ENCODE assay signal across 8 cellular contexts in the genomic region with DNA sequence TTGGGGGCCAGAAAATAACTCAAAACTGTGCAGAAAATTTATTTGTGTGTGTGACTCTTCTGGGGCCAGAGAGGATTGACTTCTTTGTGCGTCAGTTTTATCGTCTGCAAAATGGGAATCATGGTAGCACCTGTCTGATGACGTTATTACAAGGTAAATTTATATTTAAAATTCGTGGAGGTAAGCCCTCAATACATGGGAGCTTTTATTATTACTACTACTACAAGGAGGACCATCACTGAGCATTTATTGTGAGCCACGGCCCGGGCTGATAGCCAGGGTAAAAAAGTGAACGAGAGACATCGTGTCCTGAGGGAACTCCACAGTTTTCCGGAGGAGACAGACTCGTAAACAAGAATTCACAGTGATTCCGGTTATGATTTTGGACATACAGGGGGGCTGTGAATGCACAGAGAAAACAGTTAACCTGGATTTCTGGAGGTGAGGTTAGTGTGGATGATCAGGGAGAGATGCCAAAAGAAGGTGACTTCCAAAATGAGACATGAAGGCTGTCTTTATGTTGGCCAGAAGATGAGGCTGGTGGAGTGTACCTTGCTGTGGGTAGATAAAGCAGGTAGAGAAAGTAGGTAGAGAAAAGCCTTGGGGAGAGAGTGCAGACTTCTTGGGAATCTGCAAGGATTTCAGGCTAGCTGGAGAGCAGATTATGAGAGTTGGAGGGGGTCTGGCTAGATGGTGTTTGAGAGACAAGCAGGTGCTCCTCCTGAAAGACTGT. TPM values are rescaled to one million over a fixed set of nuclear protein-coding genes. Genes with fewer than 3 reads are reported as not detected.
A peak's percentile ranks its signal among the peaks of the same experiment; 100 is the strongest.
DNase-seq lines count a peak whose midpoint lies in the region; ATAC-seq and TF ChIP-seq lines count a peak whose summit lies in the region.

No MANE protein-coding gene starts in this region.

- H3K36me3 ChIP-seq in body of pancreas (replicated peaks in 1 of 2; ENCODE audit: insufficient read depth in 1 of 2, low read depth in 2 of 2) (no peaks in the 10 kb centered on the region), tibial artery (no peaks in the 10 kb centered on the region)

- H3K4me3 ChIP-seq in body of pancreas, result peak overlapping the region; percentile 70 to 89
- peak overlapping the region; percentile 69 for H3K4me3 ChIP-seq in tibial artery

- H3K4me1 ChIP-seq in body of pancreas (peaks cover 14% of the 10 kb centered on the region), tibial artery (peaks cover 0 to 17% (median 9%) of the 10 kb centered on the region in 4 donors)

- H3K9me3 ChIP-seq in body of pancreas (no peaks in the 10 kb centered on the region), tibial artery (no peaks in the 10 kb centered on the region)

- peak; percentile 16 for ATAC-seq in body of pancreas
- peak; percentile 39 for ATAC-seq in left lobe of liver
- ATAC-seq in GM21381 (IDR thresholded peaks at IDR 0.05; ENCODE audit: unreplicated experiment), result no peak

- no peak for TF ChIP-seq POLR2A in body of pancreas (IDR thresholded peaks at IDR 0.05)

- intact Hi-C loops in body of pancreas (cut with DNase I) (loop anchor here (10.0 kb wide), 1 partner anchor 82 kb away; no protein-coding TSS in a partner anchor), tibial artery (cut with DNase I; ENCODE audit: low total_unique reads) (loop anchor here (5.0 kb wide), 2 partner anchors 60 to 80 kb away; no protein-coding TSS in a partner anchor)

- TF ChIP-seq CTCF in body of pancreas (IDR thresholded peaks at IDR 0.05), result no peak
- no peak for TF ChIP-seq CTCF in tibial artery (IDR thresholded peaks at IDR 0.05)

- H3K27ac ChIP-seq in body of pancreas, result peak overlapping the region in 3 of 4 donors; percentile 70 to 79 (median 75)
- peak overlapping the region; percentile 57 to 78 for H3K27ac ChIP-seq in tibial artery

- DNase-seq in NCI-H748 (lab: John Stamatoyannopoulos, UW; ENCODE audit: unreplicated experiment) (peak; percentile 22), NCI-H748 treated with DMSO at 0.1 percent for 48 hours (lab: John Stamatoyannopoulos, UW) (no peak), body of pancreas (peak in 1 of 4 donors; percentile 37), left lobe of liver (ENCODE audit: low spot score) (no peak), tibial artery (peak in 1 of 2 donors; percentile 27), mesenteric fat pad (ENCODE audit: low spot score) (no peak)
- no peak for DNase-seq in activated effector memory CD4-positive, alpha-beta T cell treated with anti-CD3 and anti-CD28 coated beads, Interleukin-2, amount 50 U/mL, for 16 hours

- no peaks in the 10 kb centered on the region for H3K27me3 ChIP-seq in body of pancreas
- no peaks in the 10 kb centered on the region for H3K27me3 ChIP-seq in tibial artery

- 7 to 11% methylated on average over 11 of the region's 11 CpGs for WGBS in body of pancreas, 2 donors

RNA-seq across cellular contexts. Expression of a gene that starts 10.5 kb away (rescaled TPM):
- total RNA-seq in body of pancreas (10 to 100 TPM; 28.3 to 36.3 TPM), left lobe of liver (50.4 TPM), mesenteric fat pad (123 TPM)

RNA-seq across cellular contexts. Expression of a gene that starts 50.0 kb away (rescaled TPM):
- total RNA-seq in body of pancreas, result 10 to 100 TPM; 43.6 to 64.9 TPM
- 22.7 TPM for total RNA-seq in left lobe of liver
- total RNA-seq in mesenteric fat pad, result 50.1 TPM

RNA-seq across cellular contexts. Expression of a gene that starts 56.7 kb away (rescaled TPM):
- total RNA-seq in body of pancreas (1 to 10 TPM; 8.3 to 9.9 TPM), left lobe of liver (95.0 TPM), mesenteric fat pad (19.8 TPM)
